ENCODE assay signal across 20 cellular contexts in genomic region chr4:112702892-112703291, GRCh38.
"Had no signal": no experiment of that assay in that cellular context is flagged by ENCODE, and none has a peak within 500 bp of the region (broad histone marks: within the 10 kb centered on the region; RNA-seq: fewer than 3 reads in every experiment).

No MANE protein-coding gene starts in this region.

- H3K4me3 ChIP-seq: cardiac muscle cell, right atrium auricular region, skin epidermis, thyroid gland, uterus had no signal

- H3K27ac Mint-ChIP-seq: activated CD4-positive, alpha-beta memory T cell treated with anti-CD3 and anti-CD28 coated beads for 36 hours; activated CD4-positive, alpha-beta T cell treated with anti-CD3 and anti-CD28 coated beads for 36 hours; activated CD8-positive, alpha-beta memory T cell treated with anti-CD3 and anti-CD28 coated beads, Interleukin-2, amount 10 ng/mL, durations not matched to agents 7 days and 5 days; activated naive CD4-positive, alpha-beta T cell treated with anti-CD3 and anti-CD28 coated beads, Interleukin-2, amount 10 ng/mL, durations not matched to agents 7 days and 5 days; activated T-cell treated with anti-CD3 and anti-CD28 coated beads, Interleukin-2, amount 50 U/mL, for 24 hours; natural killer cell; stimulated activated naive B cell treated with anti-CD40 and anti-IgM and Interleukin-4, amounts not matched to agents 10 μg/mL and 1 μg/mL and 100 μg/mL, for 72 hours had no signal

- H3K4me1 ChIP-seq: uterus had no signal

- FAIRE-seq: endometrium had no signal

- H3K27ac ChIP-seq: cardiac muscle cell, right atrium auricular region, skin epidermis, thyroid gland, uterus, WERI-Rb-1 had no signal

- H3K9me3 Mint-ChIP-seq: activated CD4-positive, alpha-beta memory T cell treated with anti-CD3 and anti-CD28 coated beads for 36 hours; activated naive CD4-positive, alpha-beta T cell treated with anti-CD3 and anti-CD28 coated beads, Interleukin-2, amount 10 ng/mL, durations not matched to agents 7 days and 5 days; activated T-cell treated with anti-CD3 and anti-CD28 coated beads, Interleukin-2, amount 50 U/mL, for 24 hours; natural killer cell; stimulated activated naive B cell treated with anti-CD40 and anti-IgM and Interleukin-4, amounts not matched to agents 10 μg/mL and 1 μg/mL and 100 μg/mL, for 72 hours had no signal

- DNase-seq: activated CD4-positive, alpha-beta memory T cell treated with anti-CD3 and anti-CD28 coated beads for 36 hours; activated CD4-positive, alpha-beta T cell treated with anti-CD3 and anti-CD28 coated beads for 36 hours; activated CD8-positive, alpha-beta memory T cell treated with anti-CD3 and anti-CD28 coated beads, Interleukin-2, amount 10 ng/mL, durations not matched to agents 7 days and 5 days; activated naive CD4-positive, alpha-beta T cell treated with anti-CD3 and anti-CD28 coated beads, Interleukin-2, amount 10 ng/mL, durations not matched to agents 7 days and 5 days; activated T-cell treated with anti-CD3 and anti-CD28 coated beads, Interleukin-2, amount 50 U/mL, for 24 hours; glutamatergic neuron; hypothalamus; mesenchymal stem cell; natural killer cell; nucleus accumbens; stimulated activated CD4-positive, alpha-beta T cell treated with anti-CD3 and anti-CD28 coated beads, Interleukin-15, amount 100 ng/mL, for 24 hours; stimulated activated CD4-positive, alpha-beta T cell treated with anti-CD3 and anti-CD28 coated beads, Interleukin-4, amount 100 ng/mL, for 1 hour; stimulated activated naive B cell treated with anti-CD40 and anti-IgM and Interleukin-4, amounts not matched to agents 10 μg/mL and 1 μg/mL and 100 μg/mL, for 72 hours; thyroid gland; uterus; WERI-Rb-1 had no signal

- H3K9me3 ChIP-seq: right atrium auricular region, thyroid gland, uterus had no signal

- H3K27me3 ChIP-seq: right atrium auricular region, thyroid gland, uterus had no signal

- H3K36me3 Mint-ChIP-seq: activated CD4-positive, alpha-beta memory T cell treated with anti-CD3 and anti-CD28 coated beads for 36 hours; natural killer cell; stimulated activated naive B cell treated with anti-CD40 and anti-IgM and Interleukin-4, amounts not matched to agents 10 μg/mL and 1 μg/mL and 100 μg/mL, for 72 hours had no signal

- H3K4me3 Mint-ChIP-seq: activated CD4-positive, alpha-beta memory T cell treated with anti-CD3 and anti-CD28 coated beads for 36 hours; activated CD4-positive, alpha-beta T cell treated with anti-CD3 and anti-CD28 coated beads for 36 hours; activated CD8-positive, alpha-beta memory T cell treated with anti-CD3 and anti-CD28 coated beads, Interleukin-2, amount 10 ng/mL, durations not matched to agents 7 days and 5 days; activated naive CD4-positive, alpha-beta T cell treated with anti-CD3 and anti-CD28 coated beads, Interleukin-2, amount 10 ng/mL, durations not matched to agents 7 days and 5 days; activated T-cell treated with anti-CD3 and anti-CD28 coated beads, Interleukin-2, amount 50 U/mL, for 24 hours; natural killer cell; stimulated activated naive B cell treated with anti-CD40 and anti-IgM and Interleukin-4, amounts not matched to agents 10 μg/mL and 1 μg/mL and 100 μg/mL, for 72 hours had no signal

- H3K36me3 ChIP-seq: cardiac muscle cell, right atrium auricular region, thyroid gland, uterus, WERI-Rb-1 had no signal
